ENCODE assay signal across 9 cellular contexts in genomic region chr4:13588954-13589353, GRCh38. TPM values are rescaled to one million over a fixed set of nuclear protein-coding genes. Genes with fewer than 3 reads are reported as not detected.
"Had no signal": no experiment of that assay in that cellular context is flagged by ENCODE, and none has a peak within 500 bp of the region (broad histone marks: within the 10 kb centered on the region; RNA-seq: fewer than 3 reads in every experiment).

No MANE protein-coding gene starts in this region.

- DNase-seq: H9, HFFc6, KG1 had no signal

- FAIRE-seq: H1, H54 had no signal

- H3K4me3 ChIP-seq: GM23338 had no signal

- H3K4me2 ChIP-seq: GM23338 had no signal

- H2AFZ ChIP-seq: GM23338 had no signal

- H3K27ac ChIP-seq: HL-60 had no signal

- ATAC-seq: GM23338, HCT116 had no signal

RNA-seq across cellular contexts. Expression of gene NKX3-2, which starts 44.6 kb away (rescaled TPM):
- polyA plus RNA-seq: GM23338, H1, IgD-negative memory B cell had no signal
